In genomic region chr10:79191951-79192676, GRCh38 we compare ENCODE assay signal across 15 cellular contexts.
DNase-seq lines count a peak whose midpoint lies in the region; ATAC-seq, FAIRE-seq and TF ChIP-seq lines count a peak whose summit lies in the region.
"Had no signal": no experiment of that assay in that cellular context is flagged by ENCODE, and none has a peak within 500 bp of the region (broad histone marks: within the 10 kb centered on the region; RNA-seq: fewer than 3 reads in every experiment).

No MANE protein-coding gene starts in this region.

- no CpG with 5 or more reads among the region's 4 CpGs for WGBS in IMR-90 (ENCODE audit: extremely low coverage in 2 of 2, insufficient read length in 1 of 2), 2 experiments

- no TSS peak for BruUV-seq in IMR-90 (replicated peaks; lab: Mats Ljungman, UMichigan)

- peaks cover 9% of the 10 kb centered on the region for H3K79me2 ChIP-seq in parathyroid adenoma

- CTCF ChIA-PET in IMR-90 (lab: Yijun Ruan, JAX): no interaction called here

- TF ChIP-seq POLR2A in IMR-90 (IDR thresholded peaks at IDR 0.05; ENCODE audit: low read depth, low read length): no peak

- H2BK120ac ChIP-seq in IMR-90 (ENCODE audit: low read depth, low read length): peak overlapping the region; percentile 58

- H3K27me3 Mint-ChIP-seq in activated naive CD8-positive, alpha-beta T cell treated with anti-CD3 and anti-CD28 coated beads, Interleukin-2, amount 50 U/mL, for 24 hours: no peaks in the 10 kb centered on the region

- H4K8ac ChIP-seq in IMR-90 (ENCODE audit: low read depth in 2 of 2, low read length in 2 of 2): peak overlapping the region in 1 of 2 experiments; percentile 68; a peak in 2 of 4 replicates

- H3K56ac ChIP-seq in IMR-90 (ENCODE audit: extremely low read depth, insufficient read depth, low read length): no peak overlapping the region

- H2AFZ ChIP-seq in IMR-90 (replicated peaks; ENCODE audit: low read length, poor library complexity) (no peak overlapping the region), parathyroid adenoma (no peak overlapping the region)

- ATAC-seq in IMR-90 (ENCODE audit: low read depth) (no peak), HG02798 (IDR thresholded peaks at IDR 0.05; ENCODE audit: poor library complexity, unreplicated experiment) (no peak), GM19455 (IDR thresholded peaks at IDR 0.05; ENCODE audit: unreplicated experiment) (no peak)
- no peak for ATAC-seq in activated naive CD8-positive, alpha-beta T cell treated with anti-CD3 and anti-CD28 coated beads, Interleukin-2, amount 50 U/mL, for 24 hours
- ATAC-seq: body of pancreas had no signal

- peaks cover 60 to 99% of the 10 kb centered on the region in 2 experiments for H3K79me1 ChIP-seq in IMR-90 (ENCODE audit: low read depth in 1 of 2, low read length in 2 of 2)

- H2BK15ac ChIP-seq in IMR-90 (ENCODE audit: low read depth, low read length): peak overlapping the region; percentile 40; the same call in 1 of the 3 replicates

- peak overlapping the region; percentile 86 for H2AK5ac ChIP-seq in IMR-90 (ENCODE audit: low read depth, low read length)

- peak; percentile 55 for FAIRE-seq in bronchial epithelial cell (lab: Jason Lieb, UNC)

- H3K9ac ChIP-seq in IMR-90 (ENCODE audit: low read depth, low read length): no peak overlapping the region
- H3K9ac ChIP-seq in parathyroid adenoma: no peak overlapping the region

- no peaks in the 10 kb centered on the region for H3K36me3 Mint-ChIP-seq in activated naive CD8-positive, alpha-beta T cell treated with anti-CD3 and anti-CD28 coated beads, Interleukin-2, amount 50 U/mL, for 24 hours (ENCODE audit: low read depth)

- H3K9me1 ChIP-seq in IMR-90 (ENCODE audit: insufficient read depth, low read length): peaks cover 48% of the 10 kb centered on the region

- H3K36me3 ChIP-seq in IMR-90 (ENCODE audit: control insufficient read depth, insufficient read depth, low read length) (peaks cover 37% of the 10 kb centered on the region), bronchial epithelial cell (ENCODE audit: control insufficient read depth, insufficient read depth, low read length) (peaks cover 12% of the 10 kb centered on the region), parathyroid adenoma (ENCODE audit: control insufficient read depth, insufficient read depth, low read length) (no peaks in the 10 kb centered on the region)

- in situ Hi-C loops in IMR-90 (cut with MboI; ENCODE audit: low sequenced_read_pairs): loop anchor here (10.0 kb wide), 1 partner anchor 987 kb away; no protein-coding TSS in a partner anchor

- H4K20me1 ChIP-seq in IMR-90 (ENCODE audit: insufficient read depth, low read length): peaks cover 50% of the 10 kb centered on the region

- H3K18ac ChIP-seq in IMR-90 (ENCODE audit: low read depth, low read length): peak overlapping the region; percentile 13; the same call in 1 of the 2 replicates

- intact Hi-C loops in IMR-90 (cut with micrococcal nuclease): loop anchor here (10.0 kb wide), 1 partner anchor 247 kb away; no protein-coding TSS in a partner anchor

- DNase-seq in AG08395 (ENCODE audit: low spot score) (peak; percentile 47), IMR-90 (no peak), bronchial epithelial cell (ENCODE audit: low read depth) (no peak), NCI-H2196 (lab: John Stamatoyannopoulos, UW; ENCODE audit: unreplicated experiment) (no peak)
- no peak for DNase-seq in activated naive CD8-positive, alpha-beta T cell treated with anti-CD3 and anti-CD28 coated beads, Interleukin-2, amount 50 U/mL, for 24 hours
- DNase-seq: activated CD4-positive, alpha-beta T cell treated with anti-CD3 and anti-CD28 coated beads for 4 hours; body of pancreas; NCI-H2081 treated with DMSO at 0.1 percent for 48 hours; NK-92 treated with Interleukin-12 subunit alpha and Interleukin-12 subunit beta, amount 100 ng/mL, for 24 hours; posterior cingulate gyrus; stimulated activated CD4-positive, alpha-beta T cell treated with anti-CD3 and anti-CD28 coated beads, Interleukin-2, amount 100 ng/mL, for 24 hours had no signal

- POLR2A ChIA-PET in IMR-90 (lab: Charles Lee; ENCODE audit: unreplicated experiment): interaction anchor here (0.6 kb wide), 2 partner anchors 10 to 125 kb away, joined by 4 to 8 read pairs; no protein-coding TSS in a partner anchor

- H3K4me1 ChIP-seq in IMR-90 (ENCODE audit: control insufficient read depth, insufficient read depth, low read length) (peaks cover 48% of the 10 kb centered on the region), parathyroid adenoma (peaks cover 2% of the 10 kb centered on the region)

- peak overlapping the region; percentile 35; the same call in 1 of the 2 replicates for H4K5ac ChIP-seq in IMR-90 (ENCODE audit: low read depth, low read length)

- H3K9me3 Mint-ChIP-seq in activated naive CD8-positive, alpha-beta T cell treated with anti-CD3 and anti-CD28 coated beads, Interleukin-2, amount 50 U/mL, for 24 hours: no peaks in the 10 kb centered on the region

- dilution Hi-C loops in IMR-90 (cut with HindIII; ENCODE audit: low sequenced_read_pairs, unreplicated experiment): no loop called here

- H3K27me3 ChIP-seq in IMR-90 (ENCODE audit: control insufficient read depth, insufficient read depth, low read length) (no peaks in the 10 kb centered on the region), bronchial epithelial cell (ENCODE audit: control insufficient read depth, insufficient read depth, low read length) (no peaks in the 10 kb centered on the region), parathyroid adenoma (ENCODE audit: control insufficient read depth, insufficient read depth, low read length) (no peaks in the 10 kb centered on the region)
- H3K27me3 ChIP-seq: BE2C, body of pancreas had no signal

- H3K4me3 Mint-ChIP-seq in activated naive CD8-positive, alpha-beta T cell treated with anti-CD3 and anti-CD28 coated beads, Interleukin-2, amount 50 U/mL, for 24 hours: no peak overlapping the region

- peak overlapping the region; percentile 74 for H3K4ac ChIP-seq in IMR-90 (ENCODE audit: low read depth, low read length)

- peak overlapping the region; percentile 17; the same call in 1 of the 2 replicates for H3K23ac ChIP-seq in IMR-90 (ENCODE audit: low read depth, low read length)

- H3K4me1 Mint-ChIP-seq in activated naive CD8-positive, alpha-beta T cell treated with anti-CD3 and anti-CD28 coated beads, Interleukin-2, amount 50 U/mL, for 24 hours: peaks cover 4% of the 10 kb centered on the region

- no peak overlapping the region for H3K27ac Mint-ChIP-seq in activated naive CD8-positive, alpha-beta T cell treated with anti-CD3 and anti-CD28 coated beads, Interleukin-2, amount 50 U/mL, for 24 hours

- peak overlapping the region; percentile 68; the same call in 1 of the 2 replicates for H4K91ac ChIP-seq in IMR-90 (ENCODE audit: insufficient read depth, low read depth, low read length)

- H3K27ac ChIP-seq in IMR-90 (ENCODE audit: insufficient read depth, low read length): peak overlapping the region; percentile 11
- H3K27ac ChIP-seq in parathyroid adenoma: peak overlapping the region; percentile 20

- H3K4me3 ChIP-seq in IMR-90 (ENCODE audit: insufficient read depth, low read depth, low read length) (no peak overlapping the region), bronchial epithelial cell (ENCODE audit: low read depth, low read length) (no peak overlapping the region), parathyroid adenoma (ENCODE audit: low read depth, low read length) (no peak overlapping the region)
- H3K4me3 ChIP-seq: body of pancreas had no signal

- H3K14ac ChIP-seq in IMR-90 (replicated peaks; ENCODE audit: low read depth, low read length): peak overlapping the region; percentile 37; the same call in 1 of the 2 replicates

- peak overlapping the region; percentile 51 for H2BK20ac ChIP-seq in IMR-90 (ENCODE audit: low read depth, low read length)

- TF ChIP-seq RAD21 in IMR-90 (IDR thresholded peaks at IDR 0.05; ENCODE audit: low read length): no peak

- H3K9me3 ChIP-seq in IMR-90 (ENCODE audit: control insufficient read depth, insufficient read depth, low read length) (no peaks in the 10 kb centered on the region), parathyroid adenoma (ENCODE audit: control insufficient read depth, low read length) (no peaks in the 10 kb centered on the region)
- H3K9me3 ChIP-seq: BE2C, body of pancreas had no signal

- H3K4me2 ChIP-seq in IMR-90 (ENCODE audit: low read depth, low read length) (no peak overlapping the region), parathyroid adenoma (ENCODE audit: low read length) (no peak overlapping the region)

- TF ChIP-seq CTCF in IMR-90 (conservative IDR thresholded peaks at IDR 0.05; ENCODE audit: low read depth, low read length): no peak
- no peak for TF ChIP-seq CTCF in bronchial epithelial cell (IDR thresholded peaks at IDR 0.05; ENCODE audit: insufficient read depth, low read length, severe bottlenecking)
- TF ChIP-seq CTCF in parathyroid adenoma (IDR thresholded peaks at IDR 0.05): no peak

- H2BK5ac ChIP-seq in IMR-90 (ENCODE audit: low read depth, low read length, poor library complexity, severe bottlenecking): peak overlapping the region; percentile 60

- peak overlapping the region; percentile 91 for H2AK9ac ChIP-seq in IMR-90 (replicated peaks; ENCODE audit: low read depth, low read length, poor library complexity)

TF ChIP-seq in IMR-90, 13 proteins besides CTCF, POLR2A, EP300 and RAD21 (continues in another document):
- TF ChIP-seq CHD1 (IDR thresholded peaks at IDR 0.05; ENCODE audit: low read depth, low read length) (no peak), MXI1 (IDR thresholded peaks at IDR 0.05; ENCODE audit: borderline replicate concordance, low read depth, low read length) (no peak), SMC3 (IDR thresholded peaks at IDR 0.05; ENCODE audit: low read depth, low read length) (no peak), MAZ (IDR thresholded peaks at IDR 0.05; ENCODE audit: borderline replicate concordance, low read depth, low read length) (no peak), FOS (IDR thresholded peaks at IDR 0.05; ENCODE audit: low read depth, low read length) (no peak), BHLHE40 (IDR thresholded peaks at IDR 0.05; ENCODE audit: low read depth, low read length) (no peak), RFX5 (IDR thresholded peaks at IDR 0.05; ENCODE audit: low read depth, low read length) (no peak), CEBPB (IDR thresholded peaks at IDR 0.05; ENCODE audit: low read depth, low read length) (no peak)
- TF ChIP-seq, protein P1, sequence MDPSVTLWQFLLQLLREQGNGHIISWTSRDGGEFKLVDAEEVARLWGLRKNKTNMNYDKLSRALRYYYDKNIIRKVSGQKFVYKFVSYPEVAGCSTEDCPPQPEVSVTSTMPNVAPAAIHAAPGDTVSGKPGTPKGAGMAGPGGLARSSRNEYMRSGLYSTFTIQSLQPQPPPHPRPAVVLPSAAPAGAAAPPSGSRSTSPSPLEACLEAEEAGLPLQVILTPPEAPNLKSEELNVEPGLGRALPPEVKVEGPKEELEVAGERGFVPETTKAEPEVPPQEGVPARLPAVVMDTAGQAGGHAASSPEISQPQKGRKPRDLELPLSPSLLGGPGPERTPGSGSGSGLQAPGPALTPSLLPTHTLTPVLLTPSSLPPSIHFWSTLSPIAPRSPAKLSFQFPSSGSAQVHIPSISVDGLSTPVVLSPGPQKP (IDR thresholded peaks at IDR 0.05; ENCODE audit: borderline replicate concordance, low read depth, low read length): no peak
